Comparison of ENCODE assay signal across 19 cellular contexts in the genomic region with DNA sequence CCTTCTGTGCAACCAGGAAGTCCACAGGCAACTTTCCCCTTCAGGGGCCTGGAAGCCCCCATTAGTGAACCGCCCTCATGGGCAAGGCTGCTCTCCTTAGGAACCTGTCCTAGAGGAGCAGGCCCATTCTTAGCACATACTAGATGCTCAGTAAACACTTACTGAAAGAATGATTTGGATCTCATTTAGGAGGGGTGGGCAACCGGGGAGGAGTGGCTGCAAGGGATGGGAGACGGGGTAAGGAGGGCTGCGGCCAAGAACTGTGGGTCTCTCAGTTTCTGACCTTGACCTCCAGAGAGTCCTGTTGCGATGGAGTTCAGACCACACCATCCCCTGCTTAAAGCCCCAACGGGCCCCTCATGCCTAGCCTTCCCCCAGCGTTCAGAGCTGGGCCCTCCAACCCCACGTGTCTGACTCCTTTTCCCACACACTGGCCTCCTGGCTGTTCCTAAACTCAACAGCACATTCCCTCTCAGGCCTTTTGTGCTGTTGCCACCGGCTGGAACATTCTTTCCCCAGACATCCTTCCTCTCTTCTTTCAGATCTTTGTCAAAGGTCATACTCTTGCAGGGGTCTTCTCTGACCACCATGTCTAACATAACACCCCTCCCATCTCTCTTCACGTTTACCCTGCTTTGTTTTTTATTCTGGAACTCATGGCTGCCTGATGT. TPM values are rescaled to one million over a fixed set of nuclear protein-coding genes. Genes with fewer than 3 reads are reported as not detected.
A peak's percentile ranks its signal among the peaks of the same experiment; 100 is the strongest.
DNase-seq lines count a peak whose midpoint lies in the region; ATAC-seq, FAIRE-seq and TF ChIP-seq lines count a peak whose summit lies in the region.
"Had no signal": no experiment of that assay in that cellular context is flagged by ENCODE, and none has a peak within 500 bp of the region (broad histone marks: within the 10 kb centered on the region; RNA-seq: fewer than 3 reads in every experiment).

No MANE protein-coding gene starts in this region.

- H3K79me2 ChIP-seq in HepG2 (ENCODE audit: insufficient read depth, low read length) (no peaks in the 10 kb centered on the region), trophoblast cell (ENCODE audit: control insufficient read depth, insufficient read depth, low read length, poor library complexity) (peaks cover 3% of the 10 kb centered on the region), hepatocyte (no peaks in the 10 kb centered on the region)

- no peak overlapping the region for H3K23ac ChIP-seq in trophoblast cell (ENCODE audit: low read length)

- H2BK12ac ChIP-seq in trophoblast cell (ENCODE audit: low read length) = peak overlapping the region; percentile 47

- TF ChIP-seq CTCF in HepG2 (CRISPR knock-in tag; IDR thresholded peaks at IDR 0.05) (no peak), right lobe of liver (IDR thresholded peaks at IDR 0.05) (no peak), gastroesophageal sphincter (IDR thresholded peaks at IDR 0.05) (no peak), tibial nerve (IDR thresholded peaks at IDR 0.05) (no peak), GM13976 (IDR thresholded peaks at IDR 0.05; ENCODE audit: borderline replicate concordance, control extremely low read depth, extremely low read depth, insufficient read depth, missing control alignments) (no peak), hepatocyte (IDR thresholded peaks at IDR 0.05; ENCODE audit: poor library complexity) (no peak), transverse colon (IDR thresholded peaks at IDR 0.05) (no peak)

- in situ Hi-C loops in HepG2 (cut with HindIII; ENCODE audit: extremely low pct_ligation_motif_present, low pct_unique_long_range_greater_than_20kb) (no loop called here), GM13976 (cut with MboI; ENCODE audit: low sequenced_read_pairs, unreplicated experiment) (no loop called here), transverse colon (cut with MboI; ENCODE audit: low pct_ligation_motif_present in 1 of 4, low pct_unique_long_range_greater_than_20kb in 1 of 4, low sequenced_read_pairs in 3 of 4) (no loop called here)

- H2AFZ ChIP-seq in HepG2 (ENCODE audit: low read length) (no peak overlapping the region), trophoblast cell (ENCODE audit: insufficient read depth, low read length, poor library complexity) (no peak overlapping the region), hepatocyte (no peak overlapping the region)

- CTCF ChIA-PET in HepG2 (lab: Yijun Ruan, JAX; ENCODE audit: low intra/inter-chr PET ratio, low total read pairs) = no interaction called here

- BruUV-seq in HepG2 (replicated peaks; lab: Mats Ljungman, UMichigan) = no TSS peak

- TF ChIP-seq RAD21 in HepG2 (CRISPR knock-in tag; IDR thresholded peaks at IDR 0.05) = no peak

- no peak overlapping the region for H2BK120ac ChIP-seq in trophoblast cell (ENCODE audit: insufficient read depth, low read length, poor library complexity)

- H3K4me3 ChIP-seq in HepG2 (replicated peaks in 1 of 3; ENCODE audit: insufficient read depth in 1 of 3, low read depth in 2 of 3, low read length in 3 of 3) (no peak overlapping the region), right lobe of liver (no peak overlapping the region), gastroesophageal sphincter (no peak overlapping the region), trophoblast cell (ENCODE audit: low read depth, low read length) (no peak overlapping the region), tibial nerve (no peak overlapping the region), hepatocyte (no peak overlapping the region), transverse colon (no peak overlapping the region)
- H3K4me3 ChIP-seq: K562 had no signal

- H2BK5ac ChIP-seq in trophoblast cell (ENCODE audit: low read depth, low read length, poor library complexity) = no peak overlapping the region

- intact Hi-C loops in HepG2 (cut with micrococcal nuclease; ENCODE audit: unreplicated experiment) (no loop called here), right lobe of liver (cut with DNase I) (no loop called here), transverse colon (cut with DNase I; ENCODE audit: low total_unique reads) (no loop called here)

- peak overlapping the region; percentile 13; the same call in 1 of the 2 replicates for H3K4me2 ChIP-seq in HepG2 (ENCODE audit: low read depth, low read length)
- H3K4me2 ChIP-seq in trophoblast cell (ENCODE audit: low read length) = no peak overlapping the region
- H3K4me2 ChIP-seq in hepatocyte = no peak overlapping the region

- H4K8ac ChIP-seq in trophoblast cell (ENCODE audit: low read depth, low read length) = peak overlapping the region; percentile 33

- H3K27me3 ChIP-seq in HepG2 (ENCODE audit: control insufficient read depth in 1 of 2, insufficient read depth in 2 of 2, low read length in 2 of 2) (peaks cover 1 to 27% of the 10 kb centered on the region in 2 experiments; a peak in 3 of 5 replicates), right lobe of liver (no peaks in the 10 kb centered on the region), gastroesophageal sphincter (no peaks in the 10 kb centered on the region), trophoblast cell (ENCODE audit: insufficient read depth, low read length) (no peaks in the 10 kb centered on the region), tibial nerve (no peaks in the 10 kb centered on the region), hepatocyte (no peaks in the 10 kb centered on the region), transverse colon (no peaks in the 10 kb centered on the region)

- ATAC-seq in HepG2 = no peak
- ATAC-seq in right lobe of liver = no peak
- no peak for ATAC-seq in gastroesophageal sphincter
- ATAC-seq: K562 had no signal

- TF ChIP-seq EP300 in HepG2 (IDR thresholded peaks at IDR 0.05; ENCODE audit: low read depth in 2 of 2, low read length in 2 of 2) = no peak
- TF ChIP-seq EP300 in HepG2 (CRISPR knock-in tag; IDR thresholded peaks at IDR 0.05; ENCODE audit: borderline replicate concordance) = no peak
- TF ChIP-seq EP300 in gastroesophageal sphincter (IDR thresholded peaks at IDR 0.05) = no peak
- peak in 1 of 2 donors; percentile 51 for TF ChIP-seq EP300 in tibial nerve (IDR thresholded peaks at IDR 0.05)
- no peak for TF ChIP-seq EP300 in transverse colon (IDR thresholded peaks at IDR 0.05; ENCODE audit: low read depth)

- no peak overlapping the region for H4K91ac ChIP-seq in trophoblast cell (ENCODE audit: low read depth, low read length)

- whole genome bisulfite sequencing in HepG2 (ENCODE audit: low lambda C conversion rate) = 11% methylated on average over 9 of the region's 10 CpGs
- 65% methylated on average over 4 of the region's 10 CpGs for WGBS in right lobe of liver (ENCODE audit: insufficient coverage, low coverage, low lambda C conversion rate, missing lambda C conversion rate)
- 63 to 70% methylated on average over 8 to 9 of the region's 10 CpGs for WGBS in gastroesophageal sphincter (ENCODE audit: low coverage in 1 of 2), 2 donors
- WGBS in trophoblast cell (ENCODE audit: extremely low coverage, insufficient coverage, insufficient read length) = no CpG with 5 or more reads among the region's 10 CpGs
- 32 to 52% methylated on average over 10 of the region's 10 CpGs for WGBS in tibial nerve, 2 donors
- WGBS in hepatocyte (ENCODE audit: low lambda C conversion rate, missing lambda C conversion rate) = 82% methylated on average over 10 of the region's 10 CpGs
- WGBS in transverse colon (ENCODE audit: low coverage in 1 of 2), 2 donors = 50 to 74% methylated on average over 1 to 10 of the region's 10 CpGs

- peak overlapping the region; percentile 27 for H3K14ac ChIP-seq in trophoblast cell (ENCODE audit: low read length)

- H4K12ac ChIP-seq in trophoblast cell (ENCODE audit: low read depth, low read length) = no peak overlapping the region

- H3K9me2 ChIP-seq in hepatocyte (replicated peaks; ENCODE audit: insufficient read depth) = no peaks in the 10 kb centered on the region

- H2AK5ac ChIP-seq in trophoblast cell (ENCODE audit: low read length) = peak overlapping the region; percentile 4

- no peaks in the 10 kb centered on the region for H3K9me3 ChIP-seq in HepG2 (ENCODE audit: low read length)
- no peaks in the 10 kb centered on the region for H3K9me3 ChIP-seq in right lobe of liver
- H3K9me3 ChIP-seq in gastroesophageal sphincter = no peaks in the 10 kb centered on the region
- no peaks in the 10 kb centered on the region for H3K9me3 ChIP-seq in trophoblast cell (ENCODE audit: insufficient read depth, low read depth, low read length)
- H3K9me3 ChIP-seq in tibial nerve = no peaks in the 10 kb centered on the region
- no peaks in the 10 kb centered on the region for H3K9me3 ChIP-seq in hepatocyte (ENCODE audit: low read depth)
- no peaks in the 10 kb centered on the region for H3K9me3 ChIP-seq in transverse colon

- H3K79me1 ChIP-seq in trophoblast cell (ENCODE audit: low read length) = peaks cover 14% of the 10 kb centered on the region

- TF ChIP-seq POLR2A in HepG2 (IDR thresholded peaks at IDR 0.05; ENCODE audit: insufficient read depth in 1 of 2, low read depth in 2 of 2, low read length in 2 of 2) = no peak
- no peak for TF ChIP-seq POLR2A in right lobe of liver (IDR thresholded peaks at IDR 0.05)
- TF ChIP-seq POLR2A in gastroesophageal sphincter (IDR thresholded peaks at IDR 0.05) = no peak
- TF ChIP-seq POLR2A in tibial nerve (IDR thresholded peaks at IDR 0.05) = no peak
- no peak for TF ChIP-seq POLR2A in transverse colon (IDR thresholded peaks at IDR 0.05)

- H3K18ac ChIP-seq in trophoblast cell (ENCODE audit: low read length) = no peak overlapping the region

- H3K4me1 ChIP-seq in HepG2 (ENCODE audit: insufficient read depth, low read length) = peaks cover 77% of the 10 kb centered on the region
- no peaks in the 10 kb centered on the region for H3K4me1 ChIP-seq in right lobe of liver
- peaks cover 4 to 47% (median 14%) of the 10 kb centered on the region in 3 donors for H3K4me1 ChIP-seq in gastroesophageal sphincter
- peaks cover 28 to 36% of the 10 kb centered on the region in 2 experiments for H3K4me1 ChIP-seq in trophoblast cell (ENCODE audit: control insufficient read depth in 1 of 2, insufficient read depth in 2 of 2, low read length in 2 of 2)
- peaks cover 0 to 98% (median 50%) of the 10 kb centered on the region in 4 donors for H3K4me1 ChIP-seq in tibial nerve
- peaks cover 6% of the 10 kb centered on the region for H3K4me1 ChIP-seq in hepatocyte (ENCODE audit: insufficient read depth)
- H3K4me1 ChIP-seq in transverse colon = peaks cover 11 to 14% (median 14%) of the 10 kb centered on the region in 4 donors

- H3K4ac ChIP-seq in trophoblast cell (ENCODE audit: low read depth, low read length) = no peak overlapping the region

- POLR2A ChIA-PET in HepG2 (lab: Yijun Ruan, JAX) = no interaction called here

- no peak overlapping the region for H3K27ac ChIP-seq in HepG2 (ENCODE audit: extremely low read length, insufficient read depth, low read length)
- H3K27ac ChIP-seq in right lobe of liver = no peak overlapping the region
- peak overlapping the region in 3 of 4 donors; percentile 47 to 77 (median 70) for H3K27ac ChIP-seq in gastroesophageal sphincter
- H3K27ac ChIP-seq in trophoblast cell (ENCODE audit: low read depth, low read length) = no peak overlapping the region
- H3K27ac ChIP-seq in tibial nerve = peak overlapping the region; percentile 79 to 96 (median 86)
- no peak overlapping the region for H3K27ac ChIP-seq in hepatocyte
- H3K27ac ChIP-seq in transverse colon = no peak overlapping the region
- H3K27ac ChIP-seq: C4-2B had no signal

- no peak for DNase-seq in HepG2 (ENCODE audit: low spot score)
- DNase-seq in right lobe of liver = no peak
- no peak for DNase-seq in trophoblast cell
- no peak for DNase-seq in tibial nerve (ENCODE audit: low spot score in 2 of 2)
- no peak for DNase-seq in GM13976 (ENCODE audit: low spot score)
- DNase-seq in hepatocyte (ENCODE audit: low spot score) = no peak
- DNase-seq in transverse colon = no peak
- DNase-seq: EL, H9, NCI-H146, NCI-H226, NCI-H526, OCI-M1, RPMI8226 had no signal

- no peaks in the 10 kb centered on the region for H4K20me1 ChIP-seq in HepG2 (ENCODE audit: insufficient read depth, low read length)
- H4K20me1 ChIP-seq in hepatocyte (ENCODE audit: insufficient read depth, poor library complexity, severe bottlenecking) = no peaks in the 10 kb centered on the region

- FAIRE-seq in HepG2 (lab: Jason Lieb, UNC) = no peak
- FAIRE-seq: HTR-8/SVneo, K562 had no signal

- H3K9ac ChIP-seq in HepG2 (ENCODE audit: insufficient read depth, low read depth, low read length) = no peak overlapping the region
- H3K9ac ChIP-seq in trophoblast cell (ENCODE audit: low read length) = no peak overlapping the region

- H3K36me3 ChIP-seq in HepG2 (replicated peaks in 1 of 2; ENCODE audit: control insufficient read depth in 1 of 2, insufficient read depth in 2 of 2, low read length in 2 of 2) = no peaks in the 10 kb centered on the region
- no peaks in the 10 kb centered on the region for H3K36me3 ChIP-seq in right lobe of liver
- H3K36me3 ChIP-seq in gastroesophageal sphincter = no peaks in the 10 kb centered on the region
- H3K36me3 ChIP-seq in trophoblast cell (ENCODE audit: control insufficient read depth in 1 of 2, insufficient read depth in 2 of 2, low read length in 2 of 2) = no peaks in the 10 kb centered on the region
- H3K36me3 ChIP-seq in tibial nerve = no peaks in the 10 kb centered on the region
- H3K36me3 ChIP-seq in hepatocyte (replicated peaks; ENCODE audit: insufficient read depth, low read depth) = no peaks in the 10 kb centered on the region
- H3K36me3 ChIP-seq in transverse colon = no peaks in the 10 kb centered on the region

RNA-seq across cellular contexts. Expression of a gene that starts 20.7 kb away (rescaled TPM):
- 16.0 and 19.3 TPM in 2 replicates for total RNA-seq in HepG2 (2016; rRNA removed; fragmentation: Illumina TruSeq; extraction: Trizol)
- total RNA-seq in HepG2 (2016; cell fraction: cytosol; rRNA removed; fragmentation: Illumina TruSeq; extraction: Trizol; ENCODE audit: low read depth) = 5.2 and 7.0 TPM in 2 replicates
- total RNA-seq in HepG2 (2016; cell fraction: insoluble cytoplasmic fraction; rRNA removed; fragmentation: Illumina TruSeq; extraction: Trizol) = 12.5 and 21.2 TPM in 2 replicates
- 5.1 and 6.4 TPM in 2 replicates for total RNA-seq in HepG2 (2016; cell fraction: membrane; rRNA removed; fragmentation: Illumina TruSeq; extraction: Trizol)
- 23.0 and 24.4 TPM in 2 replicates for total RNA-seq in HepG2 (2016; cell fraction: nucleus; rRNA removed; fragmentation: Illumina TruSeq; extraction: Trizol)
- 25.3 and 28.9 TPM in 2 replicates for polyA plus RNA-seq in HepG2 (2011; rRNA removed)
- polyA plus RNA-seq in HepG2 (2011; cell fraction: cytosol; rRNA removed) = 16.7 and 22.6 TPM in 2 replicates
- 156 and 186 TPM in 2 replicates for polyA plus RNA-seq in HepG2 (2011; cell fraction: nucleus; rRNA removed)
- 11.1 and 11.5 TPM in 2 replicates for polyA plus RNA-seq in HepG2 (2012)
- polyA plus RNA-seq in HepG2 (2016; cell fraction: cytosol; fragmentation: Illumina TruSeq; extraction: Trizol; ENCODE audit: low read depth) = 1.6 and 2.0 TPM in 2 replicates
- polyA plus RNA-seq in HepG2 (2016; cell fraction: insoluble cytoplasmic fraction; fragmentation: Illumina TruSeq; extraction: Trizol; ENCODE audit: low read depth) = 13.6 and 16.4 TPM in 2 replicates
- 2.3 and 3.1 TPM in 2 replicates for polyA plus RNA-seq in HepG2 (2016; cell fraction: membrane; fragmentation: Illumina TruSeq; extraction: Trizol; ENCODE audit: low read depth)
- 45.3 and 47.7 TPM in 2 replicates for polyA plus RNA-seq in HepG2 (2016; cell fraction: nucleus; fragmentation: Illumina TruSeq; extraction: Trizol; ENCODE audit: insufficient read depth, low read depth)
- 19.1 and 21.9 TPM in 2 replicates for polyA minus RNA-seq in HepG2 (2011; rRNA and poly(A)+ RNA removed; ENCODE audit: low replicate concordance)
- 5.4 and 6.4 TPM in 2 replicates for polyA minus RNA-seq in HepG2 (2011; cell fraction: cytosol; rRNA and poly(A)+ RNA removed)
- 26.1 and 32.8 TPM in 2 replicates for polyA minus RNA-seq in HepG2 (2011; cell fraction: nucleus; rRNA and poly(A)+ RNA removed)
- 10 to 100 TPM; 13.0 to 26.4 (median 20.3) TPM for total RNA-seq in right lobe of liver
- total RNA-seq in gastroesophageal sphincter = 10 to 100 TPM; 20.3 to 35.3 (median 25.7) TPM
- polyA plus RNA-seq in trophoblast cell (2013) = 13.7 TPM in 2 replicates
- total RNA-seq in tibial nerve = 10 to 100 TPM; 32.1 to 49.8 (median 44.2) TPM
- total RNA-seq in hepatocyte = 26.2 and 42.7 TPM in 2 replicates
- polyA plus RNA-seq in hepatocyte = 43.1 and 54.9 TPM in 2 replicates
- total RNA-seq in transverse colon = 100 to 1,000 TPM in 1 of 4 donors, 10 to 100 TPM in 3; 34.3 to 127 (median 69.3) TPM

RNA-seq across cellular contexts. Expression of a gene that starts 47.5 kb away (rescaled TPM):
- total RNA-seq in HepG2 (2016; rRNA removed; fragmentation: Illumina TruSeq; extraction: Trizol) (not detected in 2 replicates), right lobe of liver (not detected), gastroesophageal sphincter (not detected), tibial nerve (1 to 10 TPM in 3 of 4 donors, under 1 TPM in 1; 0.98 to 1.8 (median 1.4) TPM), hepatocyte (not detected in 2 replicates), transverse colon (not detected)
- not detected in 2 replicates for total RNA-seq in HepG2 (2016; cell fraction: cytosol; rRNA removed; fragmentation: Illumina TruSeq; extraction: Trizol; ENCODE audit: low read depth)
- total RNA-seq in HepG2 (2016; cell fraction: insoluble cytoplasmic fraction; rRNA removed; fragmentation: Illumina TruSeq; extraction: Trizol) = not detected in 2 replicates
- total RNA-seq in HepG2 (2016; cell fraction: membrane; rRNA removed; fragmentation: Illumina TruSeq; extraction: Trizol) = not detected in 2 replicates
- not detected in 2 replicates for total RNA-seq in HepG2 (2016; cell fraction: nucleus; rRNA removed; fragmentation: Illumina TruSeq; extraction: Trizol)
- polyA plus RNA-seq in HepG2 (2011; rRNA removed) (not detected in 2 replicates), hepatocyte (0.63 and 1.6 TPM in 2 replicates)
- polyA plus RNA-seq in HepG2 (2011; cell fraction: cytosol; rRNA removed) = not detected in 2 replicates
- not detected in 2 replicates for polyA plus RNA-seq in HepG2 (2011; cell fraction: nucleus; rRNA removed)
- polyA plus RNA-seq in HepG2 (2012) = 0.44 and 0.49 TPM in 2 replicates
- not detected in 2 replicates for polyA plus RNA-seq in HepG2 (2016; cell fraction: cytosol; fragmentation: Illumina TruSeq; extraction: Trizol; ENCODE audit: low read depth)
- polyA plus RNA-seq in HepG2 (2016; cell fraction: insoluble cytoplasmic fraction; fragmentation: Illumina TruSeq; extraction: Trizol; ENCODE audit: low read depth) = not detected in 2 replicates
- not detected in 2 replicates for polyA plus RNA-seq in HepG2 (2016; cell fraction: membrane; fragmentation: Illumina TruSeq; extraction: Trizol; ENCODE audit: low read depth)
- polyA plus RNA-seq in HepG2 (2016; cell fraction: nucleus; fragmentation: Illumina TruSeq; extraction: Trizol; ENCODE audit: insufficient read depth, low read depth) = not detected in 2 replicates
- polyA minus RNA-seq in HepG2 (2011; rRNA and poly(A)+ RNA removed; ENCODE audit: low replicate concordance) = not detected in 2 replicates
- polyA minus RNA-seq in HepG2 (2011; cell fraction: cytosol; rRNA and poly(A)+ RNA removed) = not detected in 2 replicates
- not detected in 2 replicates for polyA minus RNA-seq in HepG2 (2011; cell fraction: nucleus; rRNA and poly(A)+ RNA removed)
- 0.22 TPM in 1 of 2 replicates, not detected in the other for polyA plus RNA-seq in trophoblast cell (2013)
- total RNA-seq: A172, K562 had no signal
- polyA plus RNA-seq: K562 had no signal

RNA-seq across cellular contexts. Expression of a gene that starts 52.2 kb away (rescaled TPM):
- not detected in 2 replicates for total RNA-seq in HepG2 (2016; rRNA removed; fragmentation: Illumina TruSeq; extraction: Trizol)
- not detected in 2 replicates for total RNA-seq in HepG2 (2016; cell fraction: cytosol; rRNA removed; fragmentation: Illumina TruSeq; extraction: Trizol; ENCODE audit: low read depth)
- total RNA-seq in HepG2 (2016; cell fraction: insoluble cytoplasmic fraction; rRNA removed; fragmentation: Illumina TruSeq; extraction: Trizol) = not detected in 2 replicates
- not detected in 2 replicates for total RNA-seq in HepG2 (2016; cell fraction: membrane; rRNA removed; fragmentation: Illumina TruSeq; extraction: Trizol)
- not detected in 2 replicates for total RNA-seq in HepG2 (2016; cell fraction: nucleus; rRNA removed; fragmentation: Illumina TruSeq; extraction: Trizol)
- not detected in 2 replicates for polyA plus RNA-seq in HepG2 (2011; rRNA removed)
- not detected in 2 replicates for polyA plus RNA-seq in HepG2 (2011; cell fraction: cytosol; rRNA removed)
- polyA plus RNA-seq in HepG2 (2011; cell fraction: nucleus; rRNA removed) = not detected in 2 replicates
- 0.04 TPM in 1 of 2 replicates, not detected in the other for polyA plus RNA-seq in HepG2 (2012)
- not detected in 2 replicates for polyA plus RNA-seq in HepG2 (2016; cell fraction: cytosol; fragmentation: Illumina TruSeq; extraction: Trizol; ENCODE audit: low read depth)
- polyA plus RNA-seq in HepG2 (2016; cell fraction: insoluble cytoplasmic fraction; fragmentation: Illumina TruSeq; extraction: Trizol; ENCODE audit: low read depth) = not detected in 2 replicates
- not detected in 2 replicates for polyA plus RNA-seq in HepG2 (2016; cell fraction: membrane; fragmentation: Illumina TruSeq; extraction: Trizol; ENCODE audit: low read depth)
- not detected in 2 replicates for polyA plus RNA-seq in HepG2 (2016; cell fraction: nucleus; fragmentation: Illumina TruSeq; extraction: Trizol; ENCODE audit: insufficient read depth, low read depth)
- polyA minus RNA-seq in HepG2 (2011; rRNA and poly(A)+ RNA removed; ENCODE audit: low replicate concordance) = not detected in 2 replicates
- polyA minus RNA-seq in HepG2 (2011; cell fraction: cytosol; rRNA and poly(A)+ RNA removed) = not detected in 2 replicates
- polyA minus RNA-seq in HepG2 (2011; cell fraction: nucleus; rRNA and poly(A)+ RNA removed) = not detected in 2 replicates
- total RNA-seq in right lobe of liver = under 1 TPM in 2 of 6 experiments, not detected in 4; 0.24 to 0.29 TPM
- total RNA-seq in gastroesophageal sphincter = 10 to 100 TPM in 1 of 4 donors, 1 to 10 TPM in 3; 6.9 to 16.0 (median 9.2) TPM
- 0.10 and 0.15 TPM in 2 replicates for polyA plus RNA-seq in trophoblast cell (2013)
- 10 to 100 TPM; 59.9 to 94.0 (median 84.2) TPM for total RNA-seq in tibial nerve
- total RNA-seq in hepatocyte = not detected in 2 replicates
- polyA plus RNA-seq in hepatocyte = not detected in 2 replicates
- 1 to 10 TPM; 1.2 to 4.9 (median 3.5) TPM for total RNA-seq in transverse colon
- total RNA-seq: A172, K562 had no signal
- polyA plus RNA-seq: K562 had no signal

Comparison
In these comparisons a context has a peak if more than half of its experiments do, and no peak if none do; other contexts are left out.
1. H3K27ac ChIP-seq: peak in gastroesophageal sphincter (3 of 4) and tibial nerve (4 of 4); none in HepG2 (single experiment), right lobe of liver (0 of 3), trophoblast cell (single experiment), hepatocyte (single experiment) and transverse colon (0 of 4).